Comparison of ENCODE assay signal across 16 cellular contexts in the genomic region with DNA sequence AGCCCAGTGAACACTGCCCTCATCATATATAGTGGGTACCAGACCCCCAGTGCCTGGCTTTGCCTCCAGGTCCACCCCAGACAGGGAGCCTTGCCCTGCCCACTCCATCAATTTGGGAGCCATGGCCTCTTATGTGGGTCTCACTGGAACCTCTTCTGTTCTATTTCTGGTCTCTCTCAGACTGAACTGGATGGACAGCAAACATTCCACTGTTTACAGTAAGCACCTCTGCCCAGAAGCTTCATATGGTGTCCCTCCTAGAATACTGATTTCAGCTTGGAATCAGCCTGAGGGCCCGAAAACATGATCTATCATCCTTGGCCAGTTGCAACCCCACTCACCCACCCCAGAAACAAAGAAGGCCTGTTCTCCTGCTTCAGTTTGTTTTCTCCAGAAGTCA.
DNase-seq lines count a peak whose midpoint lies in the region; ATAC-seq and TF ChIP-seq lines count a peak whose summit lies in the region.
"Had no signal": no experiment of that assay in that cellular context is flagged by ENCODE, and none has a peak within 500 bp of the region (broad histone marks: within the 10 kb centered on the region; RNA-seq: fewer than 3 reads in every experiment).

No MANE protein-coding gene starts in this region.

- H4K20me1 ChIP-seq in Loucy (ENCODE audit: insufficient read depth, low read length, poor library complexity, severe bottlenecking): no peaks in the 10 kb centered on the region

- H3K4me2 ChIP-seq in Loucy (ENCODE audit: low read depth, low read length, poor library complexity, severe bottlenecking): peak overlapping the region; percentile 58

- no peaks in the 10 kb centered on the region for H3K79me2 ChIP-seq in Loucy (ENCODE audit: insufficient read depth, low read length)

- H3K9ac ChIP-seq in Loucy (ENCODE audit: low read depth, low read length, poor library complexity, severe bottlenecking): peak overlapping the region; percentile 55
- H3K9ac ChIP-seq: GM23248 had no signal

- intact Hi-C loops in cardiac septum (cut with DNase I) (no loop called here), heart right ventricle (cut with DNase I) (no loop called here)

- H3K9me3 ChIP-seq in heart right ventricle (no peaks in the 10 kb centered on the region), Loucy (ENCODE audit: insufficient read depth, low read depth, low read length) (no peaks in the 10 kb centered on the region)

- H3K36me3 ChIP-seq in heart right ventricle (no peaks in the 10 kb centered on the region), Loucy (ENCODE audit: insufficient read depth, low read length) (no peaks in the 10 kb centered on the region; the same call in 1 of the 2 replicates)

- H3K27me3 ChIP-seq in heart right ventricle: peaks cover 37 to 100% (median 94%) of the 10 kb centered on the region in 7 donors
- H3K27me3 ChIP-seq in Loucy (ENCODE audit: insufficient read depth, low read length, poor library complexity, severe bottlenecking): no peaks in the 10 kb centered on the region

- 83 to 91% methylated on average over 1 of the region's 1 CpG for WGBS in heart right ventricle, 2 donors

- no peaks in the 10 kb centered on the region for H3F3A ChIP-seq in Loucy (ENCODE audit: low read depth)

- peak; percentile 26 for DNase-seq in cardiac septum (ENCODE audit: low spot score)
- no peak for DNase-seq in heart right ventricle
- DNase-seq in left kidney (ENCODE audit: low read depth, low spot score): peak; percentile 5
- DNase-seq in putamen (ENCODE audit: low spot score): no peak
- no peak for DNase-seq in NCI-H146 (lab: John Stamatoyannopoulos, UW)
- DNase-seq: C1 segment of cervical spinal cord; CD8-positive, alpha-beta T cell; DMS 273 treated with DMSO at 0.1 percent for 48 hours; DMS79; EL; GDM1; GM23248; H7; HCEC 1CT had no signal

- no peaks in the 10 kb centered on the region for H3K9me2 ChIP-seq in Loucy (replicated peaks; ENCODE audit: low read depth, low read length)

- H3K27ac ChIP-seq in heart right ventricle: no peak overlapping the region
- H3K27ac ChIP-seq: GM23248 had no signal

- no peak overlapping the region for H3K4me3 ChIP-seq in heart right ventricle
- H3K4me3 ChIP-seq in Loucy (ENCODE audit: low read length, poor library complexity, severe bottlenecking): peak overlapping the region; percentile 26
- H3K4me3 ChIP-seq: GM12878, GM23248 had no signal

- no peak overlapping the region for H2AFZ ChIP-seq in Loucy (ENCODE audit: low read length)
- H2AFZ ChIP-seq: GM23248 had no signal

- TF ChIP-seq CTCF in heart right ventricle (IDR thresholded peaks at IDR 0.05) (no peak), Loucy (conservative IDR thresholded peaks at IDR 0.05; ENCODE audit: low read length) (no peak)

- no peak for ATAC-seq in heart right ventricle
- ATAC-seq: CD8-positive, alpha-beta T cell; GM12878 had no signal

- H3K4me1 ChIP-seq in heart right ventricle: peaks cover 12 to 36% (median 29%) of the 10 kb centered on the region in 9 donors
- peaks cover 42% of the 10 kb centered on the region for H3K4me1 ChIP-seq in Loucy (ENCODE audit: insufficient read depth, low read length, poor library complexity, severe bottlenecking)

Comparison
In these comparisons a context has a peak if more than half of its experiments do, and no peak if none do; other contexts are left out.
1. DNase-seq: peak in cardiac septum (single experiment) and left kidney (single experiment); none in heart right ventricle (0 of 2), putamen (single experiment) and NCI-H146 (single experiment).